25 cellular contexts compared by ENCODE assay signal in genomic region chr6:113736978-113737377, GRCh38.
A peak's percentile ranks its signal among the peaks of the same experiment; 100 is the strongest.
DNase-seq lines count a peak whose midpoint lies in the region; ATAC-seq, FAIRE-seq and TF ChIP-seq lines count a peak whose summit lies in the region.
"Had no signal": no experiment of that assay in that cellular context is flagged by ENCODE, and none has a peak within 500 bp of the region (broad histone marks: within the 10 kb centered on the region; RNA-seq: fewer than 3 reads in every experiment).

No MANE protein-coding gene starts in this region.

- TF ChIP-seq EP300 in HepG2 (IDR thresholded peaks at IDR 0.05; ENCODE audit: low read depth in 2 of 2, low read length in 2 of 2) (no peak), HepG2 (CRISPR knock-in tag; IDR thresholded peaks at IDR 0.05; ENCODE audit: borderline replicate concordance) (no peak)

- H3K27me3 ChIP-seq in HepG2 (ENCODE audit: control insufficient read depth in 1 of 2, insufficient read depth in 2 of 2, low read length in 2 of 2) (no peaks in the 10 kb centered on the region), right lobe of liver (no peaks in the 10 kb centered on the region)
- H3K27me3 ChIP-seq: BLaER1 treated with 17β-estradiol and CSF1 and Interleukin-3, amounts not matched to agents 10 nM and 100 nM had no signal

- no peaks in the 10 kb centered on the region for H4K20me1 ChIP-seq in HepG2 (ENCODE audit: insufficient read depth, low read length)
- H4K20me1 ChIP-seq in OCI-LY7 (ENCODE audit: insufficient read depth, low read length): no peaks in the 10 kb centered on the region
- H4K20me1 ChIP-seq: BLaER1 treated with 17β-estradiol and CSF1 and Interleukin-3, amounts not matched to agents 10 nM and 100 nM had no signal

- in situ Hi-C loops in HepG2 (cut with HindIII; ENCODE audit: extremely low pct_ligation_motif_present, low pct_unique_long_range_greater_than_20kb): no loop called here

- H3K9ac ChIP-seq in HepG2 (ENCODE audit: insufficient read depth, low read depth, low read length): no peak overlapping the region
- H3K9ac ChIP-seq: BLaER1 treated with 17β-estradiol and CSF1 and Interleukin-3, amounts not matched to agents 10 nM and 100 nM had no signal

- intact Hi-C loops in HepG2 (cut with micrococcal nuclease; ENCODE audit: unreplicated experiment): no loop called here
- intact Hi-C loops in right lobe of liver (cut with DNase I): no loop called here
- intact Hi-C loops in OCI-LY7 (cut with micrococcal nuclease; ENCODE audit: unreplicated experiment): no loop called here

- H3K9me3 ChIP-seq in HepG2 (ENCODE audit: low read length): no peaks in the 10 kb centered on the region
- H3K9me3 ChIP-seq in right lobe of liver: no peaks in the 10 kb centered on the region
- H3K9me3 ChIP-seq in OCI-LY7 (ENCODE audit: low read length): no peaks in the 10 kb centered on the region
- H3K9me3 ChIP-seq: A549; BLaER1 treated with 17β-estradiol and CSF1 and Interleukin-3, amounts not matched to agents 10 nM and 100 nM; Caco-2 had no signal

- TF ChIP-seq CTCF in D721Med (IDR thresholded peaks at IDR 0.05; ENCODE audit: insufficient read depth, missing control alignments) (no peak), HepG2 (CRISPR knock-in tag; IDR thresholded peaks at IDR 0.05) (no peak), right lobe of liver (IDR thresholded peaks at IDR 0.05) (no peak), OCI-LY7 (conservative IDR thresholded peaks at IDR 0.05; ENCODE audit: low read length) (no peak)

- H3K9me2 ChIP-seq in OCI-LY7 (ENCODE audit: insufficient read depth, low read length): no peaks in the 10 kb centered on the region

- H3K4me2 ChIP-seq in HepG2 (ENCODE audit: low read depth, low read length) (peak overlapping the region; percentile 26; the same call in 1 of the 2 replicates), OCI-LY7 (ENCODE audit: low read length) (no peak overlapping the region)
- H3K4me2 ChIP-seq: A549 had no signal

- CTCF ChIA-PET in HepG2 (lab: Yijun Ruan, JAX; ENCODE audit: low intra/inter-chr PET ratio, low total read pairs): no interaction called here
- CTCF ChIA-PET in OCI-LY7 (lab: Charles Lee; ENCODE audit: unreplicated experiment): no interaction called here

- no peak overlapping the region for H3K27ac ChIP-seq in HepG2 (ENCODE audit: extremely low read length, insufficient read depth, low read length)
- peak overlapping the region in 1 of 3 donors; percentile 65 for H3K27ac ChIP-seq in right lobe of liver
- H3K27ac ChIP-seq in OCI-LY7 (ENCODE audit: low read depth, low read length, poor library complexity, severe bottlenecking): no peak overlapping the region
- H3K27ac ChIP-seq: 22Rv1; A549; BLaER1 treated with 17β-estradiol and CSF1 and Interleukin-3, amounts not matched to agents 10 nM and 100 nM; C4-2B had no signal

- TF ChIP-seq RAD21 in HepG2 (CRISPR knock-in tag; IDR thresholded peaks at IDR 0.05): no peak

- ATAC-seq in HepG2: no peak
- peak; percentile 50 to 92 (median 77) for ATAC-seq in right lobe of liver
- no peak for ATAC-seq in GM21737 (IDR thresholded peaks at IDR 0.05; ENCODE audit: unreplicated experiment)
- ATAC-seq: A549; CD8-positive, alpha-beta T cell; GM12878 had no signal

- H3K4me1 ChIP-seq in HepG2 (ENCODE audit: insufficient read depth, low read length): peaks cover 18% of the 10 kb centered on the region
- peaks cover 0 to 29% (median 0%) of the 10 kb centered on the region in 4 donors for H3K4me1 ChIP-seq in right lobe of liver
- no peaks in the 10 kb centered on the region for H3K4me1 ChIP-seq in OCI-LY7 (ENCODE audit: insufficient read depth, low read length, poor library complexity, severe bottlenecking)
- H3K4me1 ChIP-seq: Caco-2 had no signal

- POLR2A ChIA-PET in HepG2 (lab: Yijun Ruan, JAX): no interaction called here
- POLR2A ChIA-PET in OCI-LY7 (lab: Charles Lee): no interaction called here

- FAIRE-seq in D721Med (lab: Jason Lieb, UNC) (peak; percentile 32), HepG2 (lab: Jason Lieb, UNC) (no peak)
- FAIRE-seq: A549, GM12878, GM12892, GM18507 had no signal

- no TSS peak for BruUV-seq in HepG2 (replicated peaks; lab: Mats Ljungman, UMichigan)
- BruUV-seq in OCI-LY7 (replicated peaks; lab: Mats Ljungman, UMichigan): no TSS peak

- TF ChIP-seq POLR2A in HepG2 (IDR thresholded peaks at IDR 0.05; ENCODE audit: insufficient read depth in 1 of 2, low read depth in 2 of 2, low read length in 2 of 2): no peak
- no peak for TF ChIP-seq POLR2A in right lobe of liver (IDR thresholded peaks at IDR 0.05)

- no peaks in the 10 kb centered on the region for H3K79me2 ChIP-seq in HepG2 (ENCODE audit: insufficient read depth, low read length)
- H3K79me2 ChIP-seq in OCI-LY7 (ENCODE audit: insufficient read depth, low read depth, low read length): no peaks in the 10 kb centered on the region

- no peak overlapping the region for H2AFZ ChIP-seq in HepG2 (ENCODE audit: low read length)
- H2AFZ ChIP-seq in OCI-LY7 (ENCODE audit: low read length): no peak overlapping the region

- H3K4me3 ChIP-seq in HepG2 (replicated peaks in 1 of 3; ENCODE audit: insufficient read depth in 1 of 3, low read depth in 2 of 3, low read length in 3 of 3): no peak overlapping the region
- no peak overlapping the region for H3K4me3 ChIP-seq in right lobe of liver
- no peak overlapping the region for H3K4me3 ChIP-seq in OCI-LY7 (ENCODE audit: low read depth, low read length, poor library complexity, severe bottlenecking)
- H3K4me3 ChIP-seq: A549; BLaER1 treated with 17β-estradiol and CSF1 and Interleukin-3, amounts not matched to agents 10 nM and 100 nM; GM12878 had no signal

- H3K36me3 ChIP-seq in HepG2 (replicated peaks in 1 of 2; ENCODE audit: control insufficient read depth in 1 of 2, insufficient read depth in 2 of 2, low read length in 2 of 2) (no peaks in the 10 kb centered on the region), right lobe of liver (no peaks in the 10 kb centered on the region), OCI-LY7 (ENCODE audit: insufficient read depth, low read length) (no peaks in the 10 kb centered on the region)
- H3K36me3 ChIP-seq: BLaER1 treated with 17β-estradiol and CSF1 and Interleukin-3, amounts not matched to agents 10 nM and 100 nM had no signal

- no peak for DNase-seq in D721Med (ENCODE audit: insufficient read length, low spot score)
- no peak for DNase-seq in HepG2 (ENCODE audit: low spot score)
- DNase-seq in right lobe of liver: no peak
- no peak for DNase-seq in HuH-7.5 (ENCODE audit: low spot score)
- DNase-seq in OCI-LY7 (ENCODE audit: low spot score): no peak
- DNase-seq: AML-193; Caco-2; Calu3; CD4-positive, alpha-beta T cell; CD8-positive, alpha-beta T cell; DMS 273 treated with DMSO at 0.1 percent for 48 hours; DMS153; DMS53; DMS79; DND-41; EL; GDM1 had no signal

TF ChIP-seq in HepG2, 621 proteins besides CTCF, POLR2A, EP300 and RAD21:
- TF ChIP-seq BATF2 (CRISPR knock-in tag; IDR thresholded peaks at IDR 0.05) (no peak), SP5 (CRISPR knock-in tag; IDR thresholded peaks at IDR 0.05; ENCODE audit: borderline replicate concordance, low read depth) (no peak), ZBTB7A (CRISPR knock-in tag; IDR thresholded peaks at IDR 0.05) (no peak), ATF3 (CRISPR knock-in tag; IDR thresholded peaks at IDR 0.05) (no peak), ZNF253 (CRISPR knock-in tag; IDR thresholded peaks at IDR 0.05; ENCODE audit: borderline replicate concordance) (no peak), ZNF546 (CRISPR knock-in tag; conservative IDR thresholded peaks at IDR 0.05) (no peak), ZNF264 (CRISPR knock-in tag; IDR thresholded peaks at IDR 0.05) (no peak), PTBP1 (IDR thresholded peaks at IDR 0.05; ENCODE audit: low read depth, low read length, poor library complexity, severe bottlenecking) (no peak), AGO1 (IDR thresholded peaks at IDR 0.05; ENCODE audit: low read depth, low read length, poor library complexity, severe bottlenecking) (no peak), TCF7L2 (IDR thresholded peaks at IDR 0.05; ENCODE audit: low read depth, low read length) (no peak), LBX2 (CRISPR knock-in tag; IDR thresholded peaks at IDR 0.05; ENCODE audit: borderline replicate concordance) (no peak), ZNF20 (CRISPR knock-in tag; IDR thresholded peaks at IDR 0.05) (no peak), ZNF430 (CRISPR knock-in tag; IDR thresholded peaks at IDR 0.05) (no peak), PCBP2 (optimal IDR thresholded peaks at IDR 0.05; ENCODE audit: low read depth, low read length, poor library complexity, severe bottlenecking) (no peak), ZNF691 (CRISPR knock-in tag; IDR thresholded peaks at IDR 0.05; ENCODE audit: borderline replicate concordance, low read depth) (no peak), HDAC6 (IDR thresholded peaks at IDR 0.05; ENCODE audit: low read depth, low read length) (no peak)

Comparison
In these comparisons a context has a peak if more than half of its experiments do, and no peak if none do; other contexts are left out.
1. ATAC-seq: peak in right lobe of liver (4 of 4); none in HepG2 (single experiment) and GM21737 (single experiment).